9 cellular contexts compared by ENCODE assay signal in the genomic region with DNA sequence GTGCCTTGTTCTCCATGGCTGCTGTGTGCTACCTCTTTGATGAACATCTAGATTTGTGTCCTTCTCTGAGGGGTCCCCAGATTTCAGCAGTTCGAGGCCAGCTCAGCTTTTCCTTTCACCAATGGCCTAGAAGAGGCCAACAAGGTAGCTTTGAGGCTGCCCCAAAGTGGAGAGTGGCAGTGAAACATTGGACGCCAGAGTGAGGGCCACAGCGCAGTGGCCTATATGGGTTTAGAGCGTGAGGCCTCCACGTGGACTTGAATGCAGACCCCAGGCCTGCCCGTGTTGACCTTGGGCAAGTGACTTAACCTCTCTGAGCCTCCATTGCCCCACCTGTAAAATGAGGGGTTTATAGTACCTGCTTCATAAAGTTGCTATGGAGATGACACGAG. TPM values are rescaled to one million over a fixed set of nuclear protein-coding genes. Genes with fewer than 3 reads are reported as not detected.
DNase-seq lines count a peak whose midpoint lies in the region; ATAC-seq and TF ChIP-seq lines count a peak whose summit lies in the region.
"Had no signal": no experiment of that assay in that cellular context is flagged by ENCODE, and none has a peak within 500 bp of the region (broad histone marks: within the 10 kb centered on the region; RNA-seq: fewer than 3 reads in every experiment).

No MANE protein-coding gene starts in this region.

- H3K27me3 ChIP-seq in heart right ventricle, result peaks cover 0 to 21% (median 0%) of the 10 kb centered on the region in 7 donors
- no peaks in the 10 kb centered on the region for H3K27me3 ChIP-seq in mammary epithelial cell (ENCODE audit: insufficient read depth, low read length)
- peaks cover 0 to 6% of the 10 kb centered on the region in 2 experiments for H3K27me3 ChIP-seq in mesenchymal stem cell (ENCODE audit: control insufficient read depth in 1 of 2, insufficient read depth in 1 of 2, low read length in 2 of 2)
- H3K27me3 ChIP-seq in upper lobe of right lung, result no peaks in the 10 kb centered on the region

- TF ChIP-seq CTCF in heart right ventricle (IDR thresholded peaks at IDR 0.05) (no peak), mammary epithelial cell (conservative IDR thresholded peaks at IDR 0.05 in 1 of 2, IDR thresholded peaks at IDR 0.05 in 1 of 2; ENCODE audit: extremely low read depth in 1 of 2, insufficient read depth in 1 of 2, low read depth in 1 of 2, low read length in 2 of 2) (no peak), upper lobe of right lung (IDR thresholded peaks at IDR 0.05) (no peak)

- DNase-seq in heart right ventricle, result no peak
- DNase-seq in Right ventricle myocardium superior, result no peak
- DNase-seq in mammary epithelial cell, result no peak
- no peak for DNase-seq in mesenchymal stem cell
- DNase-seq in upper lobe of right lung, result no peak
- no peak for DNase-seq in occipital lobe (lab: John Stamatoyannopoulos, UW)
- no peak for DNase-seq in HuH-7 (ENCODE audit: low spot score)
- no peak for DNase-seq in SW 1271 (lab: John Stamatoyannopoulos, UW)
- DNase-seq: NCI-H510A had no signal

- CTCF ChIA-PET in mammary epithelial cell (lab: Charles Lee; ENCODE audit: low non-redundant PET), result no interaction called here

- peak overlapping the region; percentile 78 for H2AFZ ChIP-seq in mammary epithelial cell (ENCODE audit: low read depth, low read length)
- no peak overlapping the region for H2AFZ ChIP-seq in mesenchymal stem cell (ENCODE audit: low read depth, low read length)

- no peaks in the 10 kb centered on the region for H4K20me1 ChIP-seq in mammary epithelial cell (ENCODE audit: insufficient read depth, low read length)

- no peaks in the 10 kb centered on the region for H3K9me3 ChIP-seq in heart right ventricle
- no peaks in the 10 kb centered on the region for H3K9me3 ChIP-seq in mammary epithelial cell (replicated peaks; ENCODE audit: insufficient read depth, low read length)
- no peaks in the 10 kb centered on the region for H3K9me3 ChIP-seq in mesenchymal stem cell (ENCODE audit: control insufficient read depth, low read length)
- no peaks in the 10 kb centered on the region for H3K9me3 ChIP-seq in upper lobe of right lung

- dilution Hi-C loops in mammary epithelial cell (cut with HindIII; ENCODE audit: low sequenced_read_pairs), result no loop called here

- H4K91ac ChIP-seq in mesenchymal stem cell (ENCODE audit: low read length), result no peak overlapping the region

- H3K27ac ChIP-seq in heart right ventricle, result peak overlapping the region in 9 of 10 donors; percentile 29 to 90 (median 81)
- no peak overlapping the region for H3K27ac ChIP-seq in mammary epithelial cell (ENCODE audit: insufficient read depth, low read depth, low read length)
- H3K27ac ChIP-seq in mesenchymal stem cell (ENCODE audit: low read length, poor library complexity, severe bottlenecking), result peak overlapping the region; percentile 3
- H3K27ac ChIP-seq in upper lobe of right lung, result no peak overlapping the region

- ATAC-seq in heart right ventricle (no peak), Right ventricle myocardium superior (ENCODE audit: poor library complexity) (no peak), upper lobe of right lung (no peak)

- H3K4me3 ChIP-seq in heart right ventricle (peak overlapping the region in 9 of 10 donors; percentile 42 to 67 (median 59)), mammary epithelial cell (replicated peaks in 1 of 3; ENCODE audit: insufficient read depth in 1 of 3, low read depth in 2 of 3, low read length in 3 of 3) (no peak overlapping the region), mesenchymal stem cell (ENCODE audit: insufficient read depth in 1 of 2, low read depth in 1 of 2, low read length in 2 of 2) (peak overlapping the region in 1 of 2 experiments; percentile 80), upper lobe of right lung (peak overlapping the region; percentile 60)

- H3K4me1 ChIP-seq in heart right ventricle, result peaks cover 13 to 49% (median 41%) of the 10 kb centered on the region in 9 donors
- H3K4me1 ChIP-seq in mammary epithelial cell (ENCODE audit: insufficient read depth, low read length), result peaks cover 5% of the 10 kb centered on the region
- H3K4me1 ChIP-seq in mesenchymal stem cell (ENCODE audit: control insufficient read depth, insufficient read depth, low read depth, low read length), result peaks cover 29% of the 10 kb centered on the region
- H3K4me1 ChIP-seq in upper lobe of right lung, result peaks cover 18% of the 10 kb centered on the region

- H3K23ac ChIP-seq in mesenchymal stem cell (ENCODE audit: low read length in 2 of 2), result no peak overlapping the region

- peak overlapping the region in 1 of 2 experiments; percentile 80 for H3K14ac ChIP-seq in mesenchymal stem cell (ENCODE audit: low read length in 2 of 2)

- H3K36me3 ChIP-seq in heart right ventricle (peaks cover 0 to 8% (median 0%) of the 10 kb centered on the region in 9 donors), mammary epithelial cell (ENCODE audit: insufficient read depth, low read length) (no peaks in the 10 kb centered on the region), mesenchymal stem cell (ENCODE audit: control insufficient read depth in 1 of 2, insufficient read depth in 2 of 2, low read depth in 1 of 2, low read length in 2 of 2) (peaks cover 0 to 7% of the 10 kb centered on the region in 2 experiments), upper lobe of right lung (no peaks in the 10 kb centered on the region)

- peak overlapping the region; percentile 67 for H4K8ac ChIP-seq in mesenchymal stem cell (ENCODE audit: low read length)

- H3K4me2 ChIP-seq in mammary epithelial cell (ENCODE audit: insufficient read depth, low read depth, low read length), result peak overlapping the region; percentile 70
- H3K4me2 ChIP-seq in mesenchymal stem cell (ENCODE audit: low read length, poor library complexity, severe bottlenecking), result peak overlapping the region; percentile 85

- H2BK12ac ChIP-seq in mesenchymal stem cell (ENCODE audit: low read length in 2 of 2), result peak overlapping the region in 1 of 2 experiments; percentile 55

- in situ Hi-C loops in mammary epithelial cell (cut with MboI; ENCODE audit: low sequenced_read_pairs in 2 of 2), result loop anchor here (25.0 kb wide), 1 partner anchor 211 kb away; no protein-coding TSS in a partner anchor

- H3K9ac ChIP-seq in mammary epithelial cell (ENCODE audit: insufficient read depth, low read length) (no peak overlapping the region), mesenchymal stem cell (ENCODE audit: low read length) (peak overlapping the region; percentile 75)

- no peak overlapping the region for H2BK120ac ChIP-seq in mesenchymal stem cell (ENCODE audit: low read depth, low read length)

- H3K79me1 ChIP-seq in mesenchymal stem cell (replicated peaks; ENCODE audit: low read length, poor library complexity, severe bottlenecking), result peaks cover 2% of the 10 kb centered on the region

- peak overlapping the region in 1 of 2 experiments; percentile 38 for H3K4ac ChIP-seq in mesenchymal stem cell (ENCODE audit: low read depth in 1 of 2, low read length in 2 of 2)

- 78 to 79% methylated on average over 7 of the region's 7 CpGs for WGBS in heart right ventricle, 2 donors
- 87% methylated on average over 7 of the region's 7 CpGs for WGBS in mammary epithelial cell (ENCODE audit: low coverage, missing lambda C conversion rate)
- 84% methylated on average over 7 of the region's 7 CpGs for WGBS in mesenchymal stem cell

- no peaks in the 10 kb centered on the region for H3K79me2 ChIP-seq in mammary epithelial cell (ENCODE audit: insufficient read depth, low read length)

- H2AK5ac ChIP-seq in mesenchymal stem cell (ENCODE audit: low read length, severe bottlenecking), result peak overlapping the region; percentile 25

- H2BK15ac ChIP-seq in mesenchymal stem cell (ENCODE audit: low read depth, poor library complexity, severe bottlenecking), result no peak overlapping the region

- H3K18ac ChIP-seq in mesenchymal stem cell (ENCODE audit: low read depth in 1 of 2, low read length in 2 of 2), result peak overlapping the region; percentile 58 to 72

- no peak overlapping the region for H2BK5ac ChIP-seq in mesenchymal stem cell (ENCODE audit: low read depth, low read length, poor library complexity, severe bottlenecking)

- intact Hi-C loops in heart right ventricle (cut with DNase I), result no loop called here
- intact Hi-C loops in Right ventricle myocardium superior (cut with DNase I), result no loop called here
- intact Hi-C loops in mammary epithelial cell (cut with micrococcal nuclease), result no loop called here
- intact Hi-C loops in upper lobe of right lung (cut with DNase I), result no loop called here

- BruUV-seq in mammary epithelial cell (replicated peaks; lab: Mats Ljungman, UMichigan), result no TSS peak

RNA-seq across cellular contexts. Expression of a gene that starts 11.8 kb away (rescaled TPM):
- total RNA-seq in heart right ventricle (10 to 100 TPM in 2 of 10 donors, 1 to 10 TPM in 8; 4.5 to 12.2 (median 6.0) TPM), Right ventricle myocardium superior (4.0 TPM), mammary epithelial cell (not detected), upper lobe of right lung (1.7 TPM), occipital lobe (1.7 TPM)
- polyA plus RNA-seq in heart right ventricle (1 to 10 TPM in 1 of 2 donors, under 1 TPM in 1; 0.91 to 4.1 TPM), mammary epithelial cell (not detected)
- polyA minus RNA-seq in mammary epithelial cell, result not detected
- 1.6 TPM for polyA plus RNA-seq in mesenchymal stem cell (2013, experiment 1 of 2)
- polyA plus RNA-seq in mesenchymal stem cell (2013, experiment 2 of 2), result 1.8 TPM

RNA-seq across cellular contexts. Expression of a gene that starts 28.0 kb away (rescaled TPM):
- 10 to 100 TPM; 23.4 to 41.0 (median 29.3) TPM for total RNA-seq in heart right ventricle
- 10 to 100 TPM; 18.6 to 28.8 TPM for polyA plus RNA-seq in heart right ventricle
- 26.9 TPM for total RNA-seq in Right ventricle myocardium superior
- 10 to 100 TPM; 28.5 to 34.7 TPM for total RNA-seq in mammary epithelial cell
- 39.8 TPM for polyA plus RNA-seq in mammary epithelial cell
- polyA minus RNA-seq in mammary epithelial cell, result 65.6 TPM
- polyA plus RNA-seq in mesenchymal stem cell (2013, experiment 1 of 2), result 32.2 TPM
- 31.6 TPM for polyA plus RNA-seq in mesenchymal stem cell (2013, experiment 2 of 2)
- 51.2 TPM for total RNA-seq in upper lobe of right lung
- 27.6 TPM for total RNA-seq in occipital lobe

RNA-seq across cellular contexts. Expression of a gene that starts 32.4 kb away (rescaled TPM):
- total RNA-seq in heart right ventricle (100 to 1,000 TPM; 589 to 777 (median 703) TPM), Right ventricle myocardium superior (645 TPM), mammary epithelial cell (1 to 10 TPM; 1.3 to 5.3 TPM), upper lobe of right lung (151 TPM), occipital lobe (5.8 TPM)
- polyA plus RNA-seq in heart right ventricle (100 to 1,000 TPM; 129 to 344 TPM), mammary epithelial cell (2.6 TPM)
- 23.9 TPM for polyA minus RNA-seq in mammary epithelial cell
- polyA plus RNA-seq in mesenchymal stem cell (2013, experiment 1 of 2), result 37.8 TPM
- polyA plus RNA-seq in mesenchymal stem cell (2013, experiment 2 of 2), result 39.1 TPM

Comparison
In these comparisons a context has a peak if more than half of its experiments do, and no peak if none do; other contexts are left out.
1. H3K27ac ChIP-seq: peak in heart right ventricle (9 of 10) and mesenchymal stem cell (single experiment); none in mammary epithelial cell (single experiment) and upper lobe of right lung (single experiment).
2. H3K4me3 ChIP-seq: peak in heart right ventricle (9 of 10) and upper lobe of right lung (single experiment); none in mammary epithelial cell (0 of 3).
3. RNA of a gene that starts 32.4 kb away (total RNA-seq): 589 to 777 TPM in heart right ventricle, 645 TPM in Right ventricle myocardium superior (single experiment) and 151 TPM in upper lobe of right lung (single experiment); 5.8 TPM in occipital lobe (single experiment) and 1.3 to 5.3 TPM in mammary epithelial cell; every median in the first group is over 10 times any median in the second.